8 cellular contexts compared by ENCODE assay signal in the genomic region with DNA sequence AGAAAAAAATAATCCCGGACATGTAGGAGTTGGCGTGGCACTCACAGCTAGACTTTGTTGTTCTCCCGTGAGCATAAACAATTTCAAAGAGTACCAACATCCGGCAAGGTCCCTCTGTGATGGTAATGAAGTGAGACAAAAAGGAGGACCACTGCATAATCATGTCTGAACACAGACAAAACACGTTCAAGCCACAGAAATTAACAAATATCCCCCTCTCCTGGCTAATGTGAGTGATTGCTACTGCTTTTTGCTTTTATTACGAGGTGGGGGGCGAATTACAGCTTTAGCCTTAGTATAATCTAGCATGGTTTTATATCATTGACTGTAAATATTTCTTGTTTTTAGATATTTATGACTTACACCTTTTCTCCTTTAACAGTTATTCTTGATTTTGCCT.
DNase-seq lines count a peak whose midpoint lies in the region; ATAC-seq and TF ChIP-seq lines count a peak whose summit lies in the region.

No MANE protein-coding gene starts in this region.

- H3K4me2 ChIP-seq in H9 (ENCODE audit: insufficient read depth, insufficient read length, low read length) (peak overlapping the region; percentile 34), OCI-LY1 (ENCODE audit: low read length) (no peak overlapping the region)

- POLR2A ChIA-PET in activated CD8-positive, alpha-beta T cell treated with anti-CD3 and anti-CD28 coated beads for 36 hours (lab: Charles Lee) = no interaction called here

- H3K9me3 ChIP-seq in H9 (ENCODE audit: control insufficient read depth, low read depth, low read length) (no peaks in the 10 kb centered on the region), OCI-LY1 (ENCODE audit: low read length) (no peaks in the 10 kb centered on the region), prostate gland (no peaks in the 10 kb centered on the region)

- H4K8ac ChIP-seq in H9 (replicated peaks; ENCODE audit: insufficient read length, low read depth, low read length) = no peak overlapping the region

- peaks cover 0 to 3% (median 0%) of the 10 kb centered on the region in 3 experiments; a peak in 3 of 7 replicates for H3K36me3 Mint-ChIP-seq in H9 (ENCODE audit: insufficient read depth in 1 of 3, low read depth in 3 of 3)
- no peaks in the 10 kb centered on the region for H3K36me3 Mint-ChIP-seq in activated CD8-positive, alpha-beta T cell treated with anti-CD3 and anti-CD28 coated beads for 36 hours (ENCODE audit: low read depth)

- H4K91ac ChIP-seq in H9 (ENCODE audit: insufficient read length, low read depth, low read length) = no peak overlapping the region

- no peak overlapping the region for H4K5ac ChIP-seq in H9 (ENCODE audit: insufficient read length, low read depth, low read length)

- no peak overlapping the region for H3K23ac ChIP-seq in H9 (ENCODE audit: insufficient read length, low read depth, low read length)

- H2BK15ac ChIP-seq in H9 (ENCODE audit: low read depth, low read length) = no peak overlapping the region

- H3K27ac ChIP-seq in H9 (ENCODE audit: insufficient read length, low read depth, low read length) (peak overlapping the region; percentile 76), OCI-LY1 (ENCODE audit: low read depth, low read length, poor library complexity, severe bottlenecking) (no peak overlapping the region), prostate gland (no peak overlapping the region)

- H4K20me1 ChIP-seq in H9 (ENCODE audit: control insufficient read depth, insufficient read depth, insufficient read length) = no peaks in the 10 kb centered on the region
- no peaks in the 10 kb centered on the region for H4K20me1 ChIP-seq in OCI-LY1 (ENCODE audit: insufficient read depth, low read length)

- peak overlapping the region; percentile 74 to 92 (median 80); a peak in 5 of 7 replicates for H3K27ac Mint-ChIP-seq in H9
- no peak overlapping the region for H3K27ac Mint-ChIP-seq in activated CD8-positive, alpha-beta T cell treated with anti-CD3 and anti-CD28 coated beads for 36 hours

- no peak overlapping the region for H3K4ac ChIP-seq in H9 (ENCODE audit: low read depth, low read length)

- H3K79me1 ChIP-seq in H9 (ENCODE audit: insufficient read depth, low read depth, low read length, poor library complexity, severe bottlenecking) = no peaks in the 10 kb centered on the region

- H3K27me3 Mint-ChIP-seq in H9 (ENCODE audit: low read depth) = peaks cover 2% of the 10 kb centered on the region; the same call in 1 of the 2 replicates
- no peaks in the 10 kb centered on the region for H3K27me3 Mint-ChIP-seq in activated CD8-positive, alpha-beta T cell treated with anti-CD3 and anti-CD28 coated beads for 36 hours

- H3K18ac ChIP-seq in H9 (ENCODE audit: insufficient read length, low read depth, low read length) = no peak overlapping the region

- H3K4me1 ChIP-seq in H9 (ENCODE audit: insufficient read depth, low read length) = peaks cover 4% of the 10 kb centered on the region; the same call in 1 of the 2 replicates
- no peaks in the 10 kb centered on the region for H3K4me1 ChIP-seq in OCI-LY1 (ENCODE audit: insufficient read depth, low read length, severe bottlenecking)
- H3K4me1 ChIP-seq in prostate gland (replicated peaks) = no peaks in the 10 kb centered on the region

- intact Hi-C loops in activated CD8-positive, alpha-beta T cell treated with anti-CD3 and anti-CD28 coated beads for 36 hours (cut with micrococcal nuclease) = no loop called here
- intact Hi-C loops in prostate gland (cut with DNase I) = no loop called here

- H3K4me3 ChIP-seq in OCI-LY1 (ENCODE audit: low read depth, low read length, poor library complexity, severe bottlenecking) (no peak overlapping the region), prostate gland (no peak overlapping the region)

- WGBS in H9 (ENCODE audit: extremely low coverage, insufficient read length, low lambda C conversion rate) = no CpG with 5 or more reads among the region's 7 CpGs
- WGBS in prostate gland = 11% methylated on average over 7 of the region's 7 CpGs

- no peak overlapping the region for H2AFZ ChIP-seq in H9 (ENCODE audit: low read length)
- H2AFZ ChIP-seq in OCI-LY1 (ENCODE audit: low read length) = no peak overlapping the region

- H3K27me3 ChIP-seq in H9 (ENCODE audit: insufficient read depth, low read length) (no peaks in the 10 kb centered on the region), OCI-LY1 (ENCODE audit: insufficient read depth, low read length) (no peaks in the 10 kb centered on the region), prostate gland (replicated peaks; ENCODE audit: insufficient read depth) (no peaks in the 10 kb centered on the region)

- TF ChIP-seq CTCF in H9 (conservative IDR thresholded peaks at IDR 0.05) = peak; percentile 71
- TF ChIP-seq CTCF in OCI-LY1 (IDR thresholded peaks at IDR 0.05; ENCODE audit: low read length) = peak; percentile 31; the same call in 1 of the 2 replicates
- no peak for TF ChIP-seq CTCF in activated CD8-positive, alpha-beta T cell treated with anti-CD3 and anti-CD28 coated beads for 36 hours (IDR thresholded peaks at IDR 0.05)
- no peak for TF ChIP-seq CTCF in prostate gland (IDR thresholded peaks at IDR 0.05)

- H3K4me3 Mint-ChIP-seq in H9 = peak overlapping the region in 1 of 2 experiments; percentile 27; a peak in 1 of 5 replicates
- H3K4me3 Mint-ChIP-seq in activated CD8-positive, alpha-beta T cell treated with anti-CD3 and anti-CD28 coated beads for 36 hours = no peak overlapping the region

- H3K23me2 ChIP-seq in H9 (ENCODE audit: insufficient read length, low read depth, low read length, poor library complexity, severe bottlenecking) = no peaks in the 10 kb centered on the region

- DNase-seq in A172 (ENCODE audit: low spot score) (peak; percentile 0), H9 (no peak), fibroblast of peridontal ligament (ENCODE audit: extremely low read depth) (peak; percentile 53), NCI-H226 (no peak), prostate gland (ENCODE audit: low spot score) (no peak)
- DNase-seq in activated CD8-positive, alpha-beta T cell treated with anti-CD3 and anti-CD28 coated beads for 36 hours = no peak

- H3K9ac ChIP-seq in H9 (ENCODE audit: extremely low read depth, insufficient read length, low read length) (no peak overlapping the region), OCI-LY1 (ENCODE audit: low read length) (no peak overlapping the region)

- no peak overlapping the region for H3T11ph ChIP-seq in H9 (ENCODE audit: low read length)

- no peak for TF ChIP-seq POLR2A in prostate gland (IDR thresholded peaks at IDR 0.05)

- H3K36me3 ChIP-seq in OCI-LY1 (ENCODE audit: insufficient read depth, low read length) = no peaks in the 10 kb centered on the region
- H3K36me3 ChIP-seq in prostate gland = no peaks in the 10 kb centered on the region

- H3K14ac ChIP-seq in H9 (ENCODE audit: insufficient read depth, low read length) = no peak overlapping the region

- no peaks in the 10 kb centered on the region for H3F3A ChIP-seq in OCI-LY1 (ENCODE audit: insufficient read depth, low read length)

- H3K9me2 ChIP-seq in OCI-LY1 (ENCODE audit: low read depth, low read length) = no peaks in the 10 kb centered on the region

- no peak overlapping the region for H2BK120ac ChIP-seq in H9 (ENCODE audit: low read depth, low read length, poor library complexity, severe bottlenecking)

- H2BK20ac ChIP-seq in H9 (ENCODE audit: low read depth, low read length, poor library complexity, severe bottlenecking) = no peak overlapping the region

- no peaks in the 10 kb centered on the region; a peak in 3 of 5 replicates for H3K9me3 Mint-ChIP-seq in H9
- H3K9me3 Mint-ChIP-seq in activated CD8-positive, alpha-beta T cell treated with anti-CD3 and anti-CD28 coated beads for 36 hours = no peaks in the 10 kb centered on the region

- H2BK12ac ChIP-seq in H9 (ENCODE audit: insufficient read length, low read depth, low read length) = no peak overlapping the region

- H2BK5ac ChIP-seq in H9 (ENCODE audit: insufficient read length, low read length) = no peak overlapping the region

- H3K4me1 Mint-ChIP-seq in H9 = peaks cover 24 to 38% of the 10 kb centered on the region in 2 experiments
- H3K4me1 Mint-ChIP-seq in activated CD8-positive, alpha-beta T cell treated with anti-CD3 and anti-CD28 coated beads for 36 hours (ENCODE audit: low read depth) = no peaks in the 10 kb centered on the region

- H3K56ac ChIP-seq in H9 (ENCODE audit: insufficient read length, low read depth, low read length) = no peak overlapping the region

- no peaks in the 10 kb centered on the region for H3K79me2 ChIP-seq in H9 (ENCODE audit: insufficient read depth, low read length)
- H3K79me2 ChIP-seq in OCI-LY1 (ENCODE audit: insufficient read depth, low read length) = no peaks in the 10 kb centered on the region

- ATAC-seq in activated CD8-positive, alpha-beta T cell treated with anti-CD3 and anti-CD28 coated beads for 36 hours = no peak
- no peak for ATAC-seq in HG02759 (IDR thresholded peaks at IDR 0.05; ENCODE audit: unreplicated experiment)

- no peak overlapping the region for H2AK5ac ChIP-seq in H9 (ENCODE audit: insufficient read length, low read length)

- CTCF ChIA-PET in activated CD8-positive, alpha-beta T cell treated with anti-CD3 and anti-CD28 coated beads for 36 hours (lab: Charles Lee) = no interaction called here

Comparison
In these comparisons a context has a peak if more than half of its experiments do, and no peak if none do; other contexts are left out.
1. DNase-seq: peak in A172 (single experiment) and fibroblast of peridontal ligament (single experiment); none in H9 (single experiment), activated CD8-positive, alpha-beta T cell treated with anti-CD3 and anti-CD28 coated beads for 36 hours (single experiment), NCI-H226 (single experiment) and prostate gland (single experiment).
2. CTCF ChIP-seq: peak in H9 (single experiment) and OCI-LY1 (single experiment); none in activated CD8-positive, alpha-beta T cell treated with anti-CD3 and anti-CD28 coated beads for 36 hours (single experiment) and prostate gland (0 of 4).